8 cellular contexts compared by ENCODE assay signal in the genomic region with DNA sequence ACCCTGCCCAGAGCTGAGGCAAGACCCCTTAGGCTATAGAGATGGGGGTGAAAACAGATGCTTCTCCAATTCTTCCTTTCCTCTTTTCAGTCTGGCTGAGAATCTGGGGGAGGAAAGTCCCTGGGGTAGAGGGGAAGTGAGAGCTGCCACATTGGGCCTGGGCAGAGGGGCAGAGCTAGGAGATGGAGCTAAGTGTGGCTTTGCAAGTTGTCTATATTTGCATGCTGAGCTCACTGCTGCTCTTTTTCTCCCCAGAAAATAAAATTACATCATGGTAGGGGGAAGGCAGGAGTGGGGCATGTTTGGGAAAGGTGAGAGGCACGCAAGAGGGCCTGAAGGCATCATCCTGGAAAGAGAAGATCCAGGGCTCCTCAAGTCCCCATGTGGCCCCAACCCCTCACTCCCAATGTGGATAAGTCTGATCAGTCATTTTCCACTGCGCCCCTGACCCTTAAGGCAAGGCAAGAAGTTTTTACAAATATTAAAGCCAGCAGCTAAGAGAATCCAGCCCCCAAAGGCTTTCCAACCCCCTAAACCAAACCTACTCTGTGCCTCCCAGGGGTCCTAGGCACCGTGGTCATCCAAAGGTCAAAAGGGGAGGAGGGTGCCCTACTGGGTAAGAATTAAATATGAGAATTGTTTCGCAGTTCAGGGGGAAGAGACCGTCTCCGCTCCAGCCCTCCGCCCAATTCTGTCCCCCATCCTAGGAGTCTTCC. TPM values are rescaled to one million over a fixed set of nuclear protein-coding genes. Genes with fewer than 3 reads are reported as not detected.
DNase-seq lines count a peak whose midpoint lies in the region; ATAC-seq, FAIRE-seq and TF ChIP-seq lines count a peak whose summit lies in the region.

No MANE protein-coding gene starts in this region.

- H3K9me3 ChIP-seq in astrocyte (ENCODE audit: insufficient read depth, low read depth, low read length) (no peaks in the 10 kb centered on the region), uterus (no peaks in the 10 kb centered on the region)

- H3K36me3 ChIP-seq in astrocyte (ENCODE audit: insufficient read depth, low read length) (peaks cover 8% of the 10 kb centered on the region), mesendoderm (ENCODE audit: control insufficient read depth, insufficient read depth, low read length) (no peaks in the 10 kb centered on the region), uterus (no peaks in the 10 kb centered on the region)

- H3K79me2 ChIP-seq in astrocyte (ENCODE audit: insufficient read depth, low read length) (peaks cover 40% of the 10 kb centered on the region), mesendoderm (ENCODE audit: control insufficient read depth, insufficient read depth, low read length) (peaks cover 40% of the 10 kb centered on the region)

- no peaks in the 10 kb centered on the region for H3K9me3 Mint-ChIP-seq in IgD-negative memory B cell
- no peaks in the 10 kb centered on the region for H3K9me3 Mint-ChIP-seq in astrocyte (ENCODE audit: unreplicated experiment)

- no peak overlapping the region for H4K8ac ChIP-seq in mesendoderm (ENCODE audit: low read depth, low read length)

- H3K4ac ChIP-seq in mesendoderm (ENCODE audit: low read depth, low read length): peak overlapping the region; percentile 89

- peaks cover 5% of the 10 kb centered on the region for H3K36me3 Mint-ChIP-seq in IgD-negative memory B cell
- H3K36me3 Mint-ChIP-seq in astrocyte (ENCODE audit: low read depth, unreplicated experiment): peaks cover 22% of the 10 kb centered on the region

- peaks cover 39 to 61% (median 45%) of the 10 kb centered on the region in 3 donors for H3K4me1 Mint-ChIP-seq in IgD-negative memory B cell
- peaks cover 43% of the 10 kb centered on the region for H3K4me1 Mint-ChIP-seq in astrocyte (ENCODE audit: low read depth, unreplicated experiment)

- ATAC-seq in GM21390 (IDR thresholded peaks at IDR 0.05; ENCODE audit: unreplicated experiment): peak; percentile 51

- H2BK120ac ChIP-seq in mesendoderm (ENCODE audit: low read depth, low read length): no peak overlapping the region

- H2BK5ac ChIP-seq in mesendoderm (ENCODE audit: low read length): peak overlapping the region; percentile 62

- peaks cover 32% of the 10 kb centered on the region for H4K20me1 ChIP-seq in astrocyte (ENCODE audit: insufficient read depth, low read length)

- no peak overlapping the region for H2AK5ac ChIP-seq in mesendoderm (ENCODE audit: low read length)

- TF ChIP-seq CTCF in GM12875 (IDR thresholded peaks at IDR 0.05; ENCODE audit: borderline replicate concordance, insufficient read depth, low read depth, low read length) (no peak), astrocyte (IDR thresholded peaks at IDR 0.05; ENCODE audit: insufficient read depth, low read depth, low read length) (no peak), uterus (IDR thresholded peaks at IDR 0.05) (no peak)

- H3K9ac ChIP-seq in astrocyte (ENCODE audit: low read length) (peak overlapping the region; percentile 52), mesendoderm (ENCODE audit: low read length) (peak overlapping the region; percentile 52)

- H3K79me1 ChIP-seq in mesendoderm (ENCODE audit: low read length): peaks cover 19% of the 10 kb centered on the region

- H3K56ac ChIP-seq in mesendoderm (ENCODE audit: low read length): peak overlapping the region; percentile 83

- no peak for TF ChIP-seq POLR2A in uterus (IDR thresholded peaks at IDR 0.05)

- no CpG with 5 or more reads among the region's 7 CpGs for WGBS in mesendoderm (ENCODE audit: extremely low coverage, insufficient coverage, low lambda C conversion rate)

- peak overlapping the region; percentile 34 for H3K27ac ChIP-seq in astrocyte (ENCODE audit: low read depth, low read length)
- H3K27ac ChIP-seq in mesendoderm (ENCODE audit: low read depth, low read length): peak overlapping the region; percentile 51
- peak overlapping the region; percentile 77 to 89 for H3K27ac ChIP-seq in uterus

- no peak overlapping the region for H2AFZ ChIP-seq in astrocyte (ENCODE audit: low read depth, low read length)

- H3K4me3 ChIP-seq in GM12875 (ENCODE audit: low read depth, low read length) (peak overlapping the region; percentile 38), astrocyte (ENCODE audit: insufficient read depth, low read depth, low read length) (no peak overlapping the region), mesendoderm (ENCODE audit: low read length) (no peak overlapping the region), uterus (peak overlapping the region; percentile 62 to 70)

- DNase-seq in astrocyte (ENCODE audit: low read depth) (no peak), mesendoderm (peak; percentile 58), uterus (no peak), activated gamma-delta T cell treated with Interleukin-2 at 50 U/mL for 16 hours (no peak)
- no peak for DNase-seq in stimulated activated CD4-positive, alpha-beta T cell treated with anti-CD3 and anti-CD28 coated beads, Interleukin-2, amount 100 ng/mL, for 24 hours

- no peak overlapping the region for H4K5ac ChIP-seq in mesendoderm (ENCODE audit: low read length)

- H3K27ac Mint-ChIP-seq in IgD-negative memory B cell (peak overlapping the region; percentile 94 to 97 (median 96)), astrocyte (ENCODE audit: unreplicated experiment) (peak overlapping the region; percentile 93)

- intact Hi-C loops in uterus (cut with DNase I; ENCODE audit: low total_unique reads): loop anchor here (10.0 kb wide), 1 partner anchor 1010 kb away; the partner anchor contains the start of gene FCER1G

- H3K4me2 ChIP-seq in astrocyte (ENCODE audit: low read length) (peak overlapping the region; percentile 81), mesendoderm (ENCODE audit: low read length) (peak overlapping the region; percentile 43)

- no peak overlapping the region for H3K23ac ChIP-seq in mesendoderm (ENCODE audit: low read length)

- peak overlapping the region; percentile 90 to 95 (median 93) for H3K4me3 Mint-ChIP-seq in IgD-negative memory B cell
- peak overlapping the region; percentile 88 for H3K4me3 Mint-ChIP-seq in astrocyte (ENCODE audit: unreplicated experiment)

- peak overlapping the region; percentile 86 for H3K18ac ChIP-seq in mesendoderm (ENCODE audit: low read length)

- H3K4me1 ChIP-seq in astrocyte (ENCODE audit: insufficient read depth, low read length) (peaks cover 36% of the 10 kb centered on the region), mesendoderm (ENCODE audit: control insufficient read depth, low read depth, low read length) (peaks cover 19% of the 10 kb centered on the region), uterus (peaks cover 0 to 5% of the 10 kb centered on the region in 2 donors)

- no peak for FAIRE-seq in astrocyte (lab: Jason Lieb, UNC)

- H3K27me3 Mint-ChIP-seq in IgD-negative memory B cell (no peaks in the 10 kb centered on the region), astrocyte (ENCODE audit: low read depth, unreplicated experiment) (peaks cover 2% of the 10 kb centered on the region)

- no peaks in the 10 kb centered on the region for H3K27me3 ChIP-seq in astrocyte (ENCODE audit: insufficient read depth, low read length)
- no peaks in the 10 kb centered on the region for H3K27me3 ChIP-seq in mesendoderm (ENCODE audit: insufficient read depth, low read length, poor library complexity)
- H3K27me3 ChIP-seq in uterus: no peaks in the 10 kb centered on the region

- H2BK15ac ChIP-seq in mesendoderm (replicated peaks; ENCODE audit: low read depth): no peak overlapping the region

RNA-seq across cellular contexts. Expression of gene PEA15, which starts 0.5 kb away (rescaled TPM):
- 19.4 TPM for polyA plus RNA-seq in IgD-negative memory B cell
- total RNA-seq in astrocyte: 374 and 470 TPM in 2 replicates
- polyA plus RNA-seq in mesendoderm (2013, experiment 1 of 2): 260 TPM
- 272 TPM for polyA plus RNA-seq in mesendoderm (2013, experiment 2 of 2)
- 100 to 1,000 TPM in 1 of 4 donors, 10 to 100 TPM in 3; 52.1 to 147 (median 81.7) TPM for total RNA-seq in uterus

RNA-seq across cellular contexts. Expression of gene CASQ1, which starts 14.3 kb away (rescaled TPM):
- not detected for polyA plus RNA-seq in IgD-negative memory B cell
- total RNA-seq in astrocyte (1.7 and 2.1 TPM in 2 replicates), uterus (under 1 TPM in 3 of 4 donors, not detected in 1; 0.26 to 0.48 (median 0.34) TPM)
- 2.6 TPM for polyA plus RNA-seq in mesendoderm (2013, experiment 1 of 2)
- 2.5 TPM for polyA plus RNA-seq in mesendoderm (2013, experiment 2 of 2)

RNA-seq across cellular contexts. Expression of gene ATP1A4, which starts 53.3 kb away (rescaled TPM):
- not detected for polyA plus RNA-seq in IgD-negative memory B cell
- not detected in 2 replicates for total RNA-seq in astrocyte
- polyA plus RNA-seq in mesendoderm (2013, experiment 1 of 2): 0.56 TPM
- 0.42 TPM for polyA plus RNA-seq in mesendoderm (2013, experiment 2 of 2)
- 1 to 10 TPM in 1 of 4 donors, not detected in 3; 1.5 TPM for total RNA-seq in uterus

RNA-seq across cellular contexts. Expression of gene DCAF8, which starts 57.7 kb away (rescaled TPM):
- 57.8 TPM for polyA plus RNA-seq in IgD-negative memory B cell
- total RNA-seq in astrocyte (107 and 127 TPM in 2 replicates), uterus (100 to 1,000 TPM in 2 of 4 donors, 10 to 100 TPM in 2; 36.8 to 167 (median 94.8) TPM)
- 50.4 TPM for polyA plus RNA-seq in mesendoderm (2013, experiment 1 of 2)
- 50.1 TPM for polyA plus RNA-seq in mesendoderm (2013, experiment 2 of 2)

Comparison
In these comparisons a context has a peak if more than half of its experiments do, and no peak if none do; other contexts are left out.
1. H3K4me3 ChIP-seq: peak in GM12875 (single experiment) and uterus (2 of 2); none in astrocyte (single experiment) and mesendoderm (single experiment).
2. Peak in every context shown above with its lines, with median percentiles within 50 percentile points of each other: H3K27ac ChIP-seq.